Comparison of ENCODE assay signal across 12 cellular contexts in genomic region chr10:75048669-75049098, GRCh38.
DNase-seq lines count a peak whose midpoint lies in the region; ATAC-seq, FAIRE-seq and TF ChIP-seq lines count a peak whose summit lies in the region.
"Had no signal": no experiment of that assay in that cellular context is flagged by ENCODE, and none has a peak within 500 bp of the region (broad histone marks: within the 10 kb centered on the region; RNA-seq: fewer than 3 reads in every experiment).

No MANE protein-coding gene starts in this region.

- H3K27me3 Mint-ChIP-seq in activated CD4-positive, alpha-beta T cell treated with anti-CD3 and anti-CD28 coated beads, Interleukin-2, amount 10 ng/mL, durations not matched to agents 24 days and 14 days: no peaks in the 10 kb centered on the region

- peak overlapping the region; percentile 37 for H3K4me3 ChIP-seq in OCI-LY3 (ENCODE audit: low read length)
- no peak overlapping the region for H3K4me3 ChIP-seq in pancreas

- H3K4me2 ChIP-seq in OCI-LY3 (ENCODE audit: low read length): peak overlapping the region; percentile 55

- peak overlapping the region; percentile 82 for H2AFZ ChIP-seq in OCI-LY3 (ENCODE audit: low read depth, low read length)

- H3K9me3 Mint-ChIP-seq in activated CD4-positive, alpha-beta T cell treated with anti-CD3 and anti-CD28 coated beads, Interleukin-2, amount 10 ng/mL, durations not matched to agents 24 days and 14 days: no peaks in the 10 kb centered on the region

- 47 to 57% methylated on average over 9 of the region's 9 CpGs for WGBS in pancreas, 2 donors

- H3K4me3 Mint-ChIP-seq in activated CD4-positive, alpha-beta T cell treated with anti-CD3 and anti-CD28 coated beads, Interleukin-2, amount 10 ng/mL, durations not matched to agents 24 days and 14 days: no peak overlapping the region
- H3K4me3 Mint-ChIP-seq: activated naive CD8-positive, alpha-beta T cell had no signal

- H3K4me1 ChIP-seq in OCI-LY3 (ENCODE audit: low read length) (peaks cover 12% of the 10 kb centered on the region), pancreas (no peaks in the 10 kb centered on the region)

- H3K4me1 Mint-ChIP-seq in activated CD4-positive, alpha-beta T cell treated with anti-CD3 and anti-CD28 coated beads, Interleukin-2, amount 10 ng/mL, durations not matched to agents 24 days and 14 days: peaks cover 15% of the 10 kb centered on the region

- no peak for FAIRE-seq in pancreas (lab: Jason Lieb, UNC)

- H3K9ac ChIP-seq in OCI-LY3 (ENCODE audit: low read length): no peak overlapping the region

- H3K27ac ChIP-seq in OCI-LY3 (ENCODE audit: low read length) (no peak overlapping the region), pancreas (no peak overlapping the region)

- intact Hi-C loops in activated CD4-positive, alpha-beta T cell treated with anti-CD3 and anti-CD28 coated beads, Interleukin-2, amount 10 ng/mL, durations not matched to agents 24 days and 14 days (cut with micrococcal nuclease): loop anchor here (10.0 kb wide), 1 partner anchor 874 kb away; no protein-coding TSS in a partner anchor
- intact Hi-C loops in pancreas (cut with DNase I): no loop called here

- peak overlapping the region; percentile 34 for H3K27ac Mint-ChIP-seq in activated CD4-positive, alpha-beta T cell treated with anti-CD3 and anti-CD28 coated beads, Interleukin-2, amount 10 ng/mL, durations not matched to agents 24 days and 14 days
- H3K27ac Mint-ChIP-seq: activated naive CD8-positive, alpha-beta T cell had no signal

- H3K36me3 ChIP-seq in OCI-LY3 (replicated peaks; ENCODE audit: low read depth, low read length) (no peaks in the 10 kb centered on the region), pancreas (no peaks in the 10 kb centered on the region)

- H4K20me1 ChIP-seq in OCI-LY3 (ENCODE audit: insufficient read depth, low read length): no peaks in the 10 kb centered on the region

- DNase-seq in activated CD4-positive, alpha-beta T cell treated with anti-CD3 and anti-CD28 coated beads, Interleukin-2, amount 10 ng/mL, durations not matched to agents 24 days and 14 days: no peak
- no peak for DNase-seq in activated CD4-positive, alpha-beta T cell treated with anti-CD3 and anti-CD28 coated beads for 48 hours
- DNase-seq in fibroblast of peridontal ligament (ENCODE audit: extremely low read depth): peak; percentile 67
- DNase-seq in pancreas: peak in 2 of 6 donors; percentile 16 to 37
- no peak for DNase-seq in SHP77 treated with DMSO at 0.1 percent for 48 hours (lab: John Stamatoyannopoulos, UW)
- DNase-seq: GDM1, NCI-H2081 had no signal

- no peak for TF ChIP-seq CTCF in OCI-LY3 (IDR thresholded peaks at IDR 0.05; ENCODE audit: low read depth, low read length)
- TF ChIP-seq CTCF in pancreas (IDR thresholded peaks at IDR 0.05): no peak

- ATAC-seq in pancreas (peak; percentile 17 to 73 (median 67)), GM18907 (IDR thresholded peaks at IDR 0.05; ENCODE audit: unreplicated experiment) (no peak), GM19035 (IDR thresholded peaks at IDR 0.05; ENCODE audit: unreplicated experiment) (no peak)
- ATAC-seq: HCT116 had no signal

- H3K36me3 Mint-ChIP-seq in activated CD4-positive, alpha-beta T cell treated with anti-CD3 and anti-CD28 coated beads, Interleukin-2, amount 10 ng/mL, durations not matched to agents 24 days and 14 days (ENCODE audit: low read depth): no peaks in the 10 kb centered on the region
- H3K36me3 Mint-ChIP-seq: activated naive CD8-positive, alpha-beta T cell had no signal

- H3K9me3 ChIP-seq in OCI-LY3 (ENCODE audit: insufficient read depth, low read length) (no peaks in the 10 kb centered on the region), pancreas (no peaks in the 10 kb centered on the region)

- H3K27me3 ChIP-seq in OCI-LY3 (ENCODE audit: low read depth, low read length) (no peaks in the 10 kb centered on the region), pancreas (no peaks in the 10 kb centered on the region)

- H3K79me2 ChIP-seq in OCI-LY3 (ENCODE audit: low read length): no peaks in the 10 kb centered on the region

Comparison
In these comparisons a context has a peak if more than half of its experiments do, and no peak if none do; other contexts are left out.
1. ATAC-seq: peak in pancreas (4 of 4); none in GM18907 (single experiment) and GM19035 (single experiment).